ENCODE assay signal across 19 cellular contexts in the genomic region with DNA sequence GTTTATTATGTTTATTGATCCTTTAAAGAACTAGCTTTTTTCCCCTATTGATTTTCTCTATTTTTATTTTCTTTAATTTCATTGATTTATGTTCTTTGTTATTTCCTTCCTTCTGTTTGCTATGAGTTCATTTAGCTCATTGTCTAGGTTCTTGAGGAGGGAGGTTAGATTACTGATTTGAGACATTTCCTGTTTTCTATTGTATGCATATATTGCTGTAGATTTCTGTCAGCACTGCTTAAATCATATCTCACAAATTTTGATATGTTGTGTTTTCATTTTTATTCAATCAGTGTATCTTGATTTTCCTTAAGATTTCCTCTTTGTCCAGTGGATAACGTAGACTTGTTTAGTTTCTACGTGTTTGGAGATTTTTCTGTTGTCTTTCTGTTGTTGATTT.
"Had no signal": no experiment of that assay in that cellular context is flagged by ENCODE, and none has a peak within 500 bp of the region (broad histone marks: within the 10 kb centered on the region; RNA-seq: fewer than 3 reads in every experiment).

No MANE protein-coding gene starts in this region.

- H3K27ac Mint-ChIP-seq: type B pancreatic cell had no signal

- DNase-seq: gastrocnemius medialis; islet precursor cell; mammary epithelial cell; naive thymus-derived CD4-positive, alpha-beta T cell; nucleus accumbens; ovary; sigmoid colon; stimulated activated CD4-positive, alpha-beta T cell treated with anti-CD3 and anti-CD28 coated beads, Interleukin-2, amount 100 ng/mL, for 24 hours; stimulated activated CD4-positive, alpha-beta T cell treated with anti-CD3 and anti-CD28 coated beads, Interleukin-4, amount 100 ng/mL, for 4 hours; stimulated activated naive CD4-positive, alpha-beta T cell treated with Interleukin-2 at 50 U/mL for 16 hours; thyroid gland had no signal

- H3K27me3 ChIP-seq: gastrocnemius medialis, ovary, right atrium auricular region, sigmoid colon, suprapubic skin, thyroid gland had no signal

- H3K9me3 ChIP-seq: gastrocnemius medialis, ovary, right atrium auricular region, sigmoid colon, suprapubic skin, thyroid gland had no signal

- H3K27me3 Mint-ChIP-seq: naive thymus-derived CD4-positive, alpha-beta T cell; type B pancreatic cell had no signal

- H3K4me1 ChIP-seq: sigmoid colon, suprapubic skin had no signal

- H3K36me3 ChIP-seq: gastrocnemius medialis, ovary, right atrium auricular region, sigmoid colon, suprapubic skin, thyroid gland had no signal

- ATAC-seq: esophagus mucosa; gastrocnemius medialis; left lobe of liver; naive thymus-derived CD4-positive, alpha-beta T cell had no signal

- H3K27ac ChIP-seq: gastrocnemius medialis, ovary, right atrium auricular region, sigmoid colon, skin epidermis, suprapubic skin, thyroid gland had no signal

- FAIRE-seq: urothelium cell line had no signal

- H3K4me3 ChIP-seq: gastrocnemius medialis, ovary, right atrium auricular region, sigmoid colon, skin epidermis, suprapubic skin, thyroid gland had no signal

- H3K4me3 Mint-ChIP-seq: neural crest cell, type B pancreatic cell had no signal
